ENCODE assay signal across 2 cellular contexts in the genomic region with DNA sequence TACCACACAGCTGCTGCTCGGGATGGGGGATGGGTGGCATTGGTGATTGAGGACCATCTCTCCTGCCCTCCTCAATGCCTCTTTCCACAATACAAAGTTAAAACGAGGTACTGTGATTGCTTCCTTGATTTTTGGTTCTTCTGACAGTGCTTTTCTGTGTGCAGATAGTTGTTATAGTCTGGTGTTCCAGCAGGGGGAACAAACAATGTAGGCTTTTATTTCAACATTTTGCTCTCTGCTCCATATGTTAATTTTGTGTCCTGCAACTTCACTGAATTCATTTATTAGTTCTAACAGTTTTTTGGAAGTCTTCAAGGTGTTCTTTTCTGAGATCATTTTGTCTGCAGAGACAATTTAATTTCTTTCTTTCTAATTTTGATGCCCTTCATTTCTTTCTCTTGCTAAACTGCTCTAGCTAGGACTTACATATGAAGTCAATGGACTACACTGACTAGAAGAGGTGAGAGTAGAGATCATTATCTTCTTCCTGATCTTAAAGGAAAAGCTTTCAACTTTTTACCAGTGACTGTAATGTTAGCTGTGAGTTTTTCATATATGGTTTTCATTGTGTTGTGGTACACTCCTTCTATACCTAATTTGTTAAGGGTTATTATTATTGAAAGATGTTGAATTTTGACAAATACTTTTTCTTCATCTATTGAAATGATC.
TF ChIP-seq lines count a peak whose summit lies in the region.

No MANE protein-coding gene starts in this region.

TF ChIP-seq in GM23338, 12 proteins besides CTCF, POLR2A, EP300 and RAD21:
- TF ChIP-seq, protein P1, sequence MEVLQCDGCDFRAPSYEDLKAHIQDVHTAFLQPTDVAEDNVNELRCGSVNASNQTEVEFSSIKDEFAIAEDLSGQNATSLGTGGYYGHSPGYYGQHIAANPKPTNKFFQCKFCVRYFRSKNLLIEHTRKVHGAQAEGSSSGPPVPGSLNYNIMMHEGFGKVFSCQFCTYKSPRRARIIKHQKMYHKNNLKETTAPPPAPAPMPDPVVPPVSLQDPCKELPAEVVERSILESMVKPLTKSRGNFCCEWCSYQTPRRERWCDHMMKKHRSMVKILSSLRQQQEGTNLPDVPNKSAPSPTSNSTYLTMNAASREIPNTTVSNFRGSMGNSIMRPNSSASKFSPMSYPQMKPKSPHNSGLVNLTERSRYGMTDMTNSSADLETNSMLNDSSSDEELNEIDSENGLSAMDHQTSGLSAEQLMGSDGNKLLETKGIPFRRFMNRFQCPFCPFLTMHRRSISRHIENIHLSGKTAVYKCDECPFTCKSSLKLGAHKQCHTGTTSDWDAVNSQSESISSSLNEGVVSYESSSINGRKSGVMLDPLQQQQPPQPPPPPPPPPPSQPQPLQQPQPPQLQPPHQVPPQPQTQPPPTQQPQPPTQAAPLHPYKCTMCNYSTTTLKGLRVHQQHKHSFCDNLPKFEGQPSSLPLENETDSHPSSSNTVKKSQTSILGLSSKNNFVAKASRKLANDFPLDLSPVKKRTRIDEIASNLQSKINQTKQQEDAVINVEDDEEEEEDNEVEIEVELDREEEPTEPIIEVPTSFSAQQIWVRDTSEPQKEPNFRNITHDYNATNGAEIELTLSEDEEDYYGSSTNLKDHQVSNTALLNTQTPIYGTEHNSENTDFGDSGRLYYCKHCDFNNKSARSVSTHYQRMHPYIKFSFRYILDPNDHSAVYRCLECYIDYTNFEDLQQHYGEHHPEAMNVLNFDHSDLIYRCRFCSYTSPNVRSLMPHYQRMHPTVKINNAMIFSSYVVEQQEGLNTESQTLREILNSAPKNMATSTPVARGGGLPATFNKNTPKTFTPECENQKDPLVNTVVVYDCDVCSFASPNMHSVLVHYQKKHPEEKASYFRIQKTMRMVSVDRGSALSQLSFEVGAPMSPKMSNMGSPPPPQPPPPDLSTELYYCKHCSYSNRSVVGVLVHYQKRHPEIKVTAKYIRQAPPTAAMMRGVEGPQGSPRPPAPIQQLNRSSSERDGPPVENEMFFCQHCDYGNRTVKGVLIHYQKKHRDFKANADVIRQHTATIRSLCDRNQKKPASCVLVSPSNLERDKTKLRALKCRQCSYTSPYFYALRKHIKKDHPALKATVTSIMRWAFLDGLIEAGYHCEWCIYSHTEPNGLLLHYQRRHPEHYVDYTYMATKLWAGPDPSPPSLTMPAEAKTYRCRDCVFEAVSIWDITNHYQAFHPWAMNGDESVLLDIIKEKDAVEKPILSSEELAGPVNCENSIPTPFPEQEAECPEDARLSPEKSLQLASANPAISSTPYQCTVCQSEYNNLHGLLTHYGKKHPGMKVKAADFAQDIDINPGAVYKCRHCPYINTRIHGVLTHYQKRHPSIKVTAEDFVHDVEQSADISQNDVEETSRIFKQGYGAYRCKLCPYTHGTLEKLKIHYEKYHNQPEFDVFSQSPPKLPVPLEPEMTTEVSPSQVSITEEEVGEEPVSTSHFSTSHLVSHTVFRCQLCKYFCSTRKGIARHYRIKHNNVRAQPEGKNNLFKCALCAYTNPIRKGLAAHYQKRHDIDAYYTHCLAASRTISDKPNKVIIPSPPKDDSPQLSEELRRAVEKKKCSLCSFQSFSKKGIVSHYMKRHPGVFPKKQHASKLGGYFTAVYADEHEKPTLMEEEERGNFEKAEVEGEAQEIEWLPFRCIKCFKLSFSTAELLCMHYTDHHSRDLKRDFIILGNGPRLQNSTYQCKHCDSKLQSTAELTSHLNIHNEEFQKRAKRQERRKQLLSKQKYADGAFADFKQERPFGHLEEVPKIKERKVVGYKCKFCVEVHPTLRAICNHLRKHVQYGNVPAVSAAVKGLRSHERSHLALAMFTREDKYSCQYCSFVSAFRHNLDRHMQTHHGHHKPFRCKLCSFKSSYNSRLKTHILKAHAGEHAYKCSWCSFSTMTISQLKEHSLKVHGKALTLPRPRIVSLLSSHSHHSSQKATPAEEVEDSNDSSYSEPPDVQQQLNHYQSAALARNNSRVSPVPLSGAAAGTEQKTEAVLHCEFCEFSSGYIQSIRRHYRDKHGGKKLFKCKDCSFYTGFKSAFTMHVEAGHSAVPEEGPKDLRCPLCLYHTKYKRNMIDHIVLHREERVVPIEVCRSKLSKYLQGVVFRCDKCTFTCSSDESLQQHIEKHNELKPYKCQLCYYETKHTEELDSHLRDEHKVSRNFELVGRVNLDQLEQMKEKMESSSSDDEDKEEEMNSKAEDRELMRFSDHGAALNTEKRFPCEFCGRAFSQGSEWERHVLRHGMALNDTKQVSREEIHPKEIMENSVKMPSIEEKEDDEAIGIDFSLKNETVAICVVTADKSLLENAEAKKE (CRISPR knock-in tag; IDR thresholded peaks at IDR 0.05), result no peak
- TF ChIP-seq, protein P2, sequence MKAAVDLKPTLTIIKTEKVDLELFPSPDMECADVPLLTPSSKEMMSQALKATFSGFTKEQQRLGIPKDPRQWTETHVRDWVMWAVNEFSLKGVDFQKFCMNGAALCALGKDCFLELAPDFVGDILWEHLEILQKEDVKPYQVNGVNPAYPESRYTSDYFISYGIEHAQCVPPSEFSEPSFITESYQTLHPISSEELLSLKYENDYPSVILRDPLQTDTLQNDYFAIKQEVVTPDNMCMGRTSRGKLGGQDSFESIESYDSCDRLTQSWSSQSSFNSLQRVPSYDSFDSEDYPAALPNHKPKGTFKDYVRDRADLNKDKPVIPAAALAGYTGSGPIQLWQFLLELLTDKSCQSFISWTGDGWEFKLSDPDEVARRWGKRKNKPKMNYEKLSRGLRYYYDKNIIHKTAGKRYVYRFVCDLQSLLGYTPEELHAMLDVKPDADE (IDR thresholded peaks at IDR 0.05), result no peak
- TF ChIP-seq ZNF331 (CRISPR knock-in tag; IDR thresholded peaks at IDR 0.05; ENCODE audit: low read depth) (no peak), EZH2 (IDR thresholded peaks at IDR 0.05; ENCODE audit: low read depth, unreplicated experiment) (no peak), NANOG (IDR thresholded peaks at IDR 0.05; ENCODE audit: borderline replicate concordance) (no peak), STAT1 (IDR thresholded peaks at IDR 0.05; ENCODE audit: unreplicated experiment) (no peak), POLR2AphosphoS5 (IDR thresholded peaks at IDR 0.05; ENCODE audit: low read depth) (no peak)

TF ChIP-seq in SK-N-SH, 30 proteins besides CTCF, POLR2A, EP300 and RAD21 (continued from another document):
- TF ChIP-seq, protein P3, sequence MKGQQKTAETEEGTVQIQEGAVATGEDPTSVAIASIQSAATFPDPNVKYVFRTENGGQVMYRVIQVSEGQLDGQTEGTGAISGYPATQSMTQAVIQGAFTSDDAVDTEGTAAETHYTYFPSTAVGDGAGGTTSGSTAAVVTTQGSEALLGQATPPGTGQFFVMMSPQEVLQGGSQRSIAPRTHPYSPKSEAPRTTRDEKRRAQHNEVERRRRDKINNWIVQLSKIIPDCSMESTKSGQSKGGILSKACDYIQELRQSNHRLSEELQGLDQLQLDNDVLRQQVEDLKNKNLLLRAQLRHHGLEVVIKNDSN (IDR thresholded peaks at IDR 0.05; ENCODE audit: borderline replicate concordance, low read depth), result no peak
- TF ChIP-seq TEAD4 (IDR thresholded peaks at IDR 0.05; ENCODE audit: borderline replicate concordance, insufficient read depth) (no peak), SMC3 (IDR thresholded peaks at IDR 0.05; ENCODE audit: low read depth, low read length) (no peak)
- TF ChIP-seq, protein P4, sequence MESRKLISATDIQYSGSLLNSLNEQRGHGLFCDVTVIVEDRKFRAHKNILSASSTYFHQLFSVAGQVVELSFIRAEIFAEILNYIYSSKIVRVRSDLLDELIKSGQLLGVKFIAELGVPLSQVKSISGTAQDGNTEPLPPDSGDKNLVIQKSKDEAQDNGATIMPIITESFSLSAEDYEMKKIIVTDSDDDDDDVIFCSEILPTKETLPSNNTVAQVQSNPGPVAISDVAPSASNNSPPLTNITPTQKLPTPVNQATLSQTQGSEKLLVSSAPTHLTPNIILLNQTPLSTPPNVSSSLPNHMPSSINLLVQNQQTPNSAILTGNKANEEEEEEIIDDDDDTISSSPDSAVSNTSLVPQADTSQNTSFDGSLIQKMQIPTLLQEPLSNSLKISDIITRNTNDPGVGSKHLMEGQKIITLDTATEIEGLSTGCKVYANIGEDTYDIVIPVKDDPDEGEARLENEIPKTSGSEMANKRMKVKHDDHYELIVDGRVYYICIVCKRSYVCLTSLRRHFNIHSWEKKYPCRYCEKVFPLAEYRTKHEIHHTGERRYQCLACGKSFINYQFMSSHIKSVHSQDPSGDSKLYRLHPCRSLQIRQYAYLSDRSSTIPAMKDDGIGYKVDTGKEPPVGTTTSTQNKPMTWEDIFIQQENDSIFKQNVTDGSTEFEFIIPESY (IDR thresholded peaks at IDR 0.05; ENCODE audit: borderline replicate concordance, low read depth), result no peak
